In genomic region chr22:36363378-36363931, GRCh38 we compare ENCODE assay signal across 1 cellular context.
TF ChIP-seq lines count a peak whose summit lies in the region.

No MANE protein-coding gene starts in this region.

TF ChIP-seq in SK-N-SH, 30 proteins besides CTCF, POLR2A, EP300 and RAD21 (continued from another document):
- no peak for TF ChIP-seq RXRA (IDR thresholded peaks at IDR 0.05; ENCODE audit: borderline replicate concordance, low read depth)
- no peak for TF ChIP-seq CHD2 (IDR thresholded peaks at IDR 0.05; ENCODE audit: low read length, partially characterized antibody)
- no peak for TF ChIP-seq FOXM1 (IDR thresholded peaks at IDR 0.05; ENCODE audit: low read depth)
- no peak for TF ChIP-seq MEF2A (IDR thresholded peaks at IDR 0.05; ENCODE audit: borderline replicate concordance, low read depth)
- TF ChIP-seq EZH2phosphoT487 (IDR thresholded peaks at IDR 0.05; ENCODE audit: borderline replicate concordance, low read depth): no peak
- TF ChIP-seq SMC3 (IDR thresholded peaks at IDR 0.05; ENCODE audit: low read depth, low read length): no peak
